Comparison of ENCODE assay signal across 25 cellular contexts in genomic region chr13:38844581-38844980, GRCh38.
"Had no signal": no experiment of that assay in that cellular context is flagged by ENCODE, and none has a peak within 500 bp of the region (broad histone marks: within the 10 kb centered on the region; RNA-seq: fewer than 3 reads in every experiment).

No MANE protein-coding gene starts in this region.

- H3K9me3 ChIP-seq: pancreas, prostate gland, suprapubic skin, thoracic aorta, tibial artery, upper lobe of right lung had no signal

- H3K4me3 Mint-ChIP-seq: naive thymus-derived CD8-positive, alpha-beta T cell; nephron; neural crest cell; stimulated activated effector memory CD8-positive, alpha-beta T cell treated with anti-CD3 and anti-CD28 coated beads, Interleukin-12 subunit alpha, Interleukin-12 subunit beta, amount 100 ng/mL, for 72 hours; stimulated activated naive CD8-positive, alpha-beta T cell treated with anti-CD3 and anti-CD28 coated beads, Interleukin-15, Interleukin-2, amounts not matched to agents 100 ng/mL and 50 ng/mL, for 24 hours had no signal

- H3K4me1 Mint-ChIP-seq: naive thymus-derived CD8-positive, alpha-beta T cell; neural crest cell; stimulated activated effector memory CD8-positive, alpha-beta T cell treated with anti-CD3 and anti-CD28 coated beads, Interleukin-12 subunit alpha, Interleukin-12 subunit beta, amount 100 ng/mL, for 72 hours had no signal

- H3K36me3 ChIP-seq: left ventricle myocardium inferior, pancreas, prostate gland, suprapubic skin, thoracic aorta, tibial artery, upper lobe of right lung had no signal

- H3K27ac ChIP-seq: left ventricle myocardium inferior, pancreas, prostate gland, skin epidermis, suprapubic skin, thoracic aorta, tibial artery, upper lobe of right lung had no signal

- H3K4me3 ChIP-seq: left ventricle myocardium inferior, lung, pancreas, prostate gland, skin epidermis, suprapubic skin, thoracic aorta, tibial artery, upper lobe of right lung had no signal

- H3K27ac Mint-ChIP-seq: naive thymus-derived CD8-positive, alpha-beta T cell; nephron; stimulated activated effector memory CD8-positive, alpha-beta T cell treated with anti-CD3 and anti-CD28 coated beads, Interleukin-12 subunit alpha, Interleukin-12 subunit beta, amount 100 ng/mL, for 72 hours; stimulated activated naive CD8-positive, alpha-beta T cell treated with anti-CD3 and anti-CD28 coated beads, Interleukin-15, Interleukin-2, amounts not matched to agents 100 ng/mL and 50 ng/mL, for 24 hours had no signal

- DNase-seq: hippocampal formation; kidney; left ventricle myocardium inferior; naive thymus-derived CD8-positive, alpha-beta T cell; nucleus accumbens; pancreas; posterior cingulate gyrus; retina; right cardiac atrium; stimulated activated CD4-positive, alpha-beta T cell treated with anti-CD3 and anti-CD28 coated beads, Interleukin-12 subunit alpha, Interleukin-12 subunit beta, amount 100 ng/mL, for 4 hours; stimulated activated CD4-positive, alpha-beta T cell treated with anti-CD3 and anti-CD28 coated beads, Interleukin-15, amount 100 ng/mL, for 24 hours; stimulated activated CD4-positive, alpha-beta T cell treated with anti-CD3 and anti-CD28 coated beads, Interleukin-4, amount 100 ng/mL, for 24 hours; stimulated activated naive CD4-positive, alpha-beta T cell; tibial artery; trophoblast cell; upper lobe of right lung had no signal

- H3K27me3 ChIP-seq: pancreas, suprapubic skin, tibial artery, upper lobe of right lung had no signal

- H3K9me3 Mint-ChIP-seq: nephron; neural crest cell; stimulated activated effector memory CD8-positive, alpha-beta T cell treated with anti-CD3 and anti-CD28 coated beads, Interleukin-12 subunit alpha, Interleukin-12 subunit beta, amount 100 ng/mL, for 72 hours; stimulated activated naive CD8-positive, alpha-beta T cell treated with anti-CD3 and anti-CD28 coated beads, Interleukin-15, Interleukin-2, amounts not matched to agents 100 ng/mL and 50 ng/mL, for 24 hours had no signal

- H3K36me3 Mint-ChIP-seq: naive thymus-derived CD8-positive, alpha-beta T cell; stimulated activated effector memory CD8-positive, alpha-beta T cell treated with anti-CD3 and anti-CD28 coated beads, Interleukin-12 subunit alpha, Interleukin-12 subunit beta, amount 100 ng/mL, for 72 hours had no signal

- H3K4me1 ChIP-seq: left ventricle myocardium inferior, pancreas, prostate gland, suprapubic skin, tibial artery, upper lobe of right lung had no signal
